In genomic region chr11:88489030-88489429, GRCh38 we compare ENCODE assay signal across 20 cellular contexts.
DNase-seq lines count a peak whose midpoint lies in the region; ATAC-seq and TF ChIP-seq lines count a peak whose summit lies in the region.
"Had no signal": no experiment of that assay in that cellular context is flagged by ENCODE, and none has a peak within 500 bp of the region (broad histone marks: within the 10 kb centered on the region; RNA-seq: fewer than 3 reads in every experiment).

No MANE protein-coding gene starts in this region.

- H3K4me3 ChIP-seq in mammary epithelial cell (replicated peaks in 1 of 3; ENCODE audit: insufficient read depth in 1 of 3, low read depth in 2 of 3, low read length in 3 of 3), result no peak overlapping the region
- H3K4me3 ChIP-seq: GM12878, GM23338, SJCRH30 had no signal

- no peaks in the 10 kb centered on the region for H3K36me3 ChIP-seq in mammary epithelial cell (ENCODE audit: insufficient read depth, low read length)
- H3K36me3 ChIP-seq: BE2C, SJCRH30 had no signal

- H3K4me1 ChIP-seq in mammary epithelial cell (ENCODE audit: insufficient read depth, low read length), result peaks cover 11% of the 10 kb centered on the region
- H3K4me1 ChIP-seq: BE2C, SJCRH30 had no signal

- no peaks in the 10 kb centered on the region for H3K9me3 ChIP-seq in mammary epithelial cell (replicated peaks; ENCODE audit: insufficient read depth, low read length)
- H3K9me3 ChIP-seq: BE2C, SJCRH30 had no signal

- no peak overlapping the region for H3K9ac ChIP-seq in mammary epithelial cell (ENCODE audit: insufficient read depth, low read length)

- CTCF ChIA-PET in mammary epithelial cell (lab: Charles Lee; ENCODE audit: low non-redundant PET), result interaction anchor here (0.6 kb wide), 1 partner anchor 162 kb away, joined by 3 read pairs; no protein-coding TSS in a partner anchor

- peak; percentile 56 for DNase-seq in ELR (ENCODE audit: low read depth)
- peak; percentile 62 for DNase-seq in OCI-M1 (lab: John Stamatoyannopoulos, UW)
- peak; percentile 52 for DNase-seq in mammary epithelial cell
- DNase-seq in iris pigment epithelial cell (ENCODE audit: low read depth), result peak; percentile 57
- no peak for DNase-seq in occipital lobe (lab: John Stamatoyannopoulos, UW)
- no peak for DNase-seq in OCI-M2 (lab: John Stamatoyannopoulos, UW; ENCODE audit: unreplicated experiment)
- DNase-seq: BE2C; CD4-positive, CD25-positive, alpha-beta regulatory T cell; COR-L47; MM.1S; NCI-H1092; NCI-H1436 treated with DMSO at 0.1 percent for 48 hours; NCI-H2029 treated with DMSO at 0.1 percent for 48 hours; NCI-H2171 treated with DMSO at 0.1 percent for 48 hours; NCI-H446 treated with DMSO at 0.1 percent for 48 hours; NK-92 treated with Interleukin-12 subunit alpha and Interleukin-12 subunit beta, amount 100 ng/mL, for 24 hours; SJCRH30 had no signal

- no peak for ATAC-seq in GM21723 (IDR thresholded peaks at IDR 0.05; ENCODE audit: unreplicated experiment)
- ATAC-seq: GM12878, GM23338 had no signal

- peak overlapping the region; percentile 76 for H2AFZ ChIP-seq in mammary epithelial cell (ENCODE audit: low read depth, low read length)
- H2AFZ ChIP-seq: GM23338 had no signal

- 72% methylated on average over 2 of the region's 2 CpGs for WGBS in mammary epithelial cell (ENCODE audit: low coverage, missing lambda C conversion rate)

- H3K27me3 ChIP-seq in mammary epithelial cell (ENCODE audit: insufficient read depth, low read length), result no peaks in the 10 kb centered on the region
- H3K27me3 ChIP-seq: BE2C, SJCRH30 had no signal

- no peaks in the 10 kb centered on the region for H4K20me1 ChIP-seq in mammary epithelial cell (ENCODE audit: insufficient read depth, low read length)

- no peak for TF ChIP-seq CTCF in mammary epithelial cell (conservative IDR thresholded peaks at IDR 0.05 in 1 of 2, IDR thresholded peaks at IDR 0.05 in 1 of 2; ENCODE audit: extremely low read depth in 1 of 2, insufficient read depth in 1 of 2, low read depth in 1 of 2, low read length in 2 of 2)

- in situ Hi-C loops in mammary epithelial cell (cut with MboI; ENCODE audit: low sequenced_read_pairs in 2 of 2), result no loop called here

- BruUV-seq in mammary epithelial cell (replicated peaks; lab: Mats Ljungman, UMichigan), result no TSS peak

- peak overlapping the region; percentile 60 for H3K4me2 ChIP-seq in mammary epithelial cell (ENCODE audit: insufficient read depth, low read depth, low read length)
- H3K4me2 ChIP-seq: GM23338 had no signal

- no peak overlapping the region for H3K27ac ChIP-seq in mammary epithelial cell (ENCODE audit: insufficient read depth, low read depth, low read length)
- H3K27ac ChIP-seq: SJCRH30 had no signal

- intact Hi-C loops in mammary epithelial cell (cut with micrococcal nuclease), result no loop called here

- no peaks in the 10 kb centered on the region for H3K79me2 ChIP-seq in mammary epithelial cell (ENCODE audit: insufficient read depth, low read length)

- dilution Hi-C loops in mammary epithelial cell (cut with HindIII; ENCODE audit: low sequenced_read_pairs), result no loop called here

Comparison
In these comparisons a context has a peak if more than half of its experiments do, and no peak if none do; other contexts are left out.
1. DNase-seq: peak in ELR (single experiment), OCI-M1 (single experiment), mammary epithelial cell (single experiment) and iris pigment epithelial cell (single experiment); none in occipital lobe (single experiment) and OCI-M2 (single experiment).